Comparison of ENCODE assay signal across 8 cellular contexts in genomic region chr9:98101868-98102273, GRCh38. TPM values are rescaled to one million over a fixed set of nuclear protein-coding genes. Genes with fewer than 3 reads are reported as not detected.
DNase-seq lines count a peak whose midpoint lies in the region; ATAC-seq and TF ChIP-seq lines count a peak whose summit lies in the region.

No MANE protein-coding gene starts in this region.

- no peaks in the 10 kb centered on the region for H4K20me1 ChIP-seq in KMS-11 (ENCODE audit: insufficient read depth)

- H3K36me3 ChIP-seq in KMS-11 (ENCODE audit: insufficient read depth) = no peaks in the 10 kb centered on the region
- peaks cover 0 to 27% (median 5%) of the 10 kb centered on the region in 3 donors for H3K36me3 ChIP-seq in esophagus squamous epithelium

- peak; percentile 99 for ATAC-seq in GM21529 (IDR thresholded peaks at IDR 0.05; ENCODE audit: unreplicated experiment)

- intact Hi-C loops in esophagus squamous epithelium (cut with DNase I) = no loop called here

- no peaks in the 10 kb centered on the region for H3K9me3 ChIP-seq in esophagus squamous epithelium

- H3K27ac ChIP-seq in KMS-11 = peak overlapping the region; percentile 81
- H3K27ac ChIP-seq in esophagus squamous epithelium = peak overlapping the region; percentile 19 to 86 (median 54)

- TF ChIP-seq POLR2A in esophagus squamous epithelium (IDR thresholded peaks at IDR 0.05) = peak in 1 of 4 donors; percentile 68

- H3K9ac ChIP-seq in KMS-11 = peak overlapping the region; percentile 35; the same call in 1 of the 2 replicates

- H2AFZ ChIP-seq in KMS-11 (ENCODE audit: low read depth) = no peak overlapping the region

- 43 to 51% methylated on average over 3 to 5 of the region's 6 CpGs for WGBS in esophagus squamous epithelium, 2 donors

- H3K79me2 ChIP-seq in KMS-11 (ENCODE audit: insufficient read depth, low read depth) = peaks cover 36% of the 10 kb centered on the region; the same call in 1 of the 2 replicates

- DNase-seq in GM12864 (ENCODE audit: low read depth) = peak; percentile 99
- peak; percentile 67 for DNase-seq in activated CD4-positive, alpha-beta T cell treated with anti-CD3 and anti-CD28 coated beads for 1 hour
- peak; percentile 34 for DNase-seq in esophagus squamous epithelium (lab: John Stamatoyannopoulos, UW)
- DNase-seq in stimulated activated naive CD4-positive, alpha-beta T cell treated with Interleukin-2 at 50 U/mL for 16 hours (lab: John Stamatoyannopoulos, UW) = peak; percentile 81
- DNase-seq in EL = no peak
- DNase-seq in hypothalamus (lab: John Stamatoyannopoulos, UW) = no peak

- H3K27me3 ChIP-seq in KMS-11 (ENCODE audit: insufficient read depth, low read depth) (no peaks in the 10 kb centered on the region), esophagus squamous epithelium (no peaks in the 10 kb centered on the region)

- TF ChIP-seq CTCF in GM12864 (IDR thresholded peaks at IDR 0.05; ENCODE audit: low read depth, low read length, missing control alignments) (no peak), KMS-11 (conservative IDR thresholded peaks at IDR 0.05; ENCODE audit: low read depth, low read length) (no peak), esophagus squamous epithelium (IDR thresholded peaks at IDR 0.05) (no peak)

- H3K4me1 ChIP-seq in KMS-11 (ENCODE audit: low read depth, poor library complexity, severe bottlenecking) (peaks cover 93% of the 10 kb centered on the region), esophagus squamous epithelium (peaks cover 22 to 74% (median 29%) of the 10 kb centered on the region in 3 donors)

- peak overlapping the region; percentile 85; the same call in 1 of the 2 replicates for H3K4me2 ChIP-seq in KMS-11

- H3K4me3 ChIP-seq in GM12864 (ENCODE audit: low read depth, low read length) (peak overlapping the region; percentile 13; the same call in 1 of the 2 replicates), KMS-11 (IDR thresholded peaks at IDR 0.05; ENCODE audit: insufficient read depth, low read depth, low read length) (no peak overlapping the region), esophagus squamous epithelium (no peak overlapping the region)

RNA-seq across cellular contexts. Expression of gene TRIM14, which starts 17.2 kb away (rescaled TPM):
- 10 to 100 TPM; 21.0 to 39.2 (median 31.6) TPM for total RNA-seq in esophagus squamous epithelium

RNA-seq across cellular contexts. Expression of gene NANS, which starts 45.3 kb away (rescaled TPM):
- 10 to 100 TPM; 46.2 to 72.0 (median 58.4) TPM for total RNA-seq in esophagus squamous epithelium

Comparison
In these comparisons a context has a peak if more than half of its experiments do, and no peak if none do; other contexts are left out.
1. DNase-seq: peak in GM12864 (single experiment), activated CD4-positive, alpha-beta T cell treated with anti-CD3 and anti-CD28 coated beads for 1 hour (single experiment), esophagus squamous epithelium (single experiment) and stimulated activated naive CD4-positive, alpha-beta T cell treated with Interleukin-2 at 50 U/mL for 16 hours (single experiment); none in EL (single experiment) and hypothalamus (0 of 51).